In the genomic region with DNA sequence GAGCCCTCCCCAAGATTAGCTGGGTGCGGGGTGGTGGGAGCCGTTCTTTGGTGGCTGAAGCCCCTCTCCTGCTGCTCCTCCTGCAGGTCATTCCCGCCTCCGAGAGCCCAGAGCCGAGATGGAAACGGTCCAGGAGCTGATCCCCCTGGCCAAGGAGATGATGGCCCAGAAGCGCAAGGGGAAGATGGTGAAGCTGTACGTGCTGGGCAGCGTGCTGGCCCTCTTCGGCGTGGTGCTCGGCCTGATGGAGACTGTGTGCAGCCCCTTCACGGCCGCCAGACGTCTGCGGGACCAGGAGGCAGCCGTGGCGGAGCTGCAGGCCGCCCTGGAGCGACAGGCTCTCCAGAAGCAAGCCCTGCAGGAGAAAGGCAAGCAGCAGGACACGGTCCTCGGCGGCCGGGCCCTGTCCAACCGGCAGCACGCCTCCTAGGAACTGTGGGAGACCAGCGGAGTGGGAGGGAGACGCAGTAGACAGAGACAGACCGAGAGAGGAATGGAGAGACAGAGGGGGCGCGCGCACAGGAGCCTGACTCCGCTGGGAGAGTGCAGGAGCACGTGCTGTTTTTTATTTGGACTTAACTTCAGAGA, we compare ENCODE assay signal across 8 cellular contexts. TPM values are rescaled to one million over a fixed set of nuclear protein-coding genes. Genes with fewer than 3 reads are reported as not detected.
DNase-seq lines count a peak whose midpoint lies in the region; TF ChIP-seq lines count a peak whose summit lies in the region.

No MANE protein-coding gene starts in this region.

- no peak overlapping the region for H3K9ac ChIP-seq in Karpas-422 (ENCODE audit: low read length)

- H4K20me1 ChIP-seq in Karpas-422 (ENCODE audit: insufficient read depth, low read depth, low read length) = no peaks in the 10 kb centered on the region

- H3K4me3 ChIP-seq in right atrium auricular region (peak overlapping the region; percentile 56 to 62), Karpas-422 (ENCODE audit: low read length) (no peak overlapping the region)

- intact Hi-C loops in posterior vena cava (cut with DNase I) = no loop called here

- no peaks in the 10 kb centered on the region for H3K27me3 ChIP-seq in right atrium auricular region
- H3K27me3 ChIP-seq in Karpas-422 (ENCODE audit: low read length) = no peaks in the 10 kb centered on the region

- H3K27ac ChIP-seq in adipose tissue (ENCODE audit: low read depth, low read length) (peak overlapping the region; percentile 68), right atrium auricular region (peak overlapping the region; percentile 79 to 87), Karpas-422 (ENCODE audit: low read length) (no peak overlapping the region)

- peak; percentile 3 for DNase-seq in stimulated activated CD4-positive, alpha-beta T cell treated with anti-CD3 and anti-CD28 coated beads, Interleukin-12 subunit alpha, Interleukin-12 subunit beta, amount 100 ng/mL, for 4 hours
- DNase-seq in stimulated activated CD4-positive, alpha-beta T cell treated with anti-CD3 and anti-CD28 coated beads, Interleukin-2, amount 100 ng/mL, for 48 hours = no peak
- DNase-seq in right atrium auricular region (ENCODE audit: low spot score) = no peak
- DNase-seq in posterior vena cava (ENCODE audit: low spot score) = peak; percentile 80
- no peak for DNase-seq in D341Med (ENCODE audit: low spot score)
- DNase-seq in NCI-H146 treated with DMSO at 0.1 percent for 48 hours (lab: John Stamatoyannopoulos, UW; ENCODE audit: unreplicated experiment) = no peak
- no peak for DNase-seq in Karpas-422

- WGBS in adipose tissue, 3 donors = 2 to 6% (median 2%) methylated on average over 34 of the region's 34 CpGs

- no peaks in the 10 kb centered on the region for H3K9me3 ChIP-seq in right atrium auricular region
- no peaks in the 10 kb centered on the region for H3K9me3 ChIP-seq in Karpas-422 (ENCODE audit: low read length)

- no peaks in the 10 kb centered on the region for H3K79me2 ChIP-seq in Karpas-422 (ENCODE audit: low read length)

- TF ChIP-seq CTCF in right atrium auricular region (IDR thresholded peaks at IDR 0.05) = peak in 1 of 2 donors; percentile 8

- H3K4me1 ChIP-seq in right atrium auricular region = peaks cover 0 to 33% of the 10 kb centered on the region in 2 donors
- H3K4me1 ChIP-seq in Karpas-422 (ENCODE audit: low read length) = peaks cover 11% of the 10 kb centered on the region

- H2AFZ ChIP-seq in Karpas-422 (ENCODE audit: low read length) = no peak overlapping the region

- no peak overlapping the region for H3K4me2 ChIP-seq in Karpas-422 (ENCODE audit: low read depth, low read length, poor library complexity, severe bottlenecking)

- no peaks in the 10 kb centered on the region for H3K9me2 ChIP-seq in Karpas-422 (replicated peaks; ENCODE audit: insufficient read depth, low read length)

- H3K36me3 ChIP-seq in right atrium auricular region (no peaks in the 10 kb centered on the region), Karpas-422 (ENCODE audit: insufficient read depth, low read length) (no peaks in the 10 kb centered on the region)

RNA-seq across cellular contexts. Expression of a gene that starts 0.4 kb away (rescaled TPM):
- 1,000 to 10,000 TPM in 1 of 3 donors, 100 to 1,000 TPM in 2; 291 to 4,779 (median 509) TPM for polyA plus RNA-seq in adipose tissue
- total RNA-seq in right atrium auricular region (100 to 1,000 TPM; 212 to 299 TPM), posterior vena cava (10 to 100 TPM; 12.5 to 35.0 TPM)
- 6.9 and 17.2 TPM in 2 replicates for total RNA-seq in Karpas-422 (2014; rRNA removed; shearing (Covaris generic); ENCODE audit: low replicate concordance)

RNA-seq across cellular contexts. Expression of a gene that starts 23.4 kb away (rescaled TPM):
- polyA plus RNA-seq in adipose tissue = 10 to 100 TPM in 1 of 3 donors, 1 to 10 TPM in 2; 3.3 to 36.4 (median 5.3) TPM
- total RNA-seq in right atrium auricular region (10 to 100 TPM in 1 of 2 donors, 1 to 10 TPM in 1; 4.7 to 11.1 TPM), posterior vena cava (1 to 10 TPM; 1.5 TPM)
- 0.04 and 1.3 TPM in 2 replicates for total RNA-seq in Karpas-422 (2014; rRNA removed; shearing (Covaris generic); ENCODE audit: low replicate concordance)

RNA-seq across cellular contexts. Expression of a gene that starts 29.0 kb away (rescaled TPM):
- 10 to 100 TPM in 1 of 3 donors, 1 to 10 TPM in 2; 1.3 to 17.5 (median 4.9) TPM for polyA plus RNA-seq in adipose tissue
- total RNA-seq in right atrium auricular region (10 to 100 TPM in 1 of 2 donors, 1 to 10 TPM in 1; 3.7 to 17.2 TPM), posterior vena cava (10 to 100 TPM; 14.8 to 17.2 TPM)
- not detected in 2 replicates for total RNA-seq in Karpas-422 (2014; rRNA removed; shearing (Covaris generic); ENCODE audit: low replicate concordance)

Comparison
In these comparisons a context has a peak if more than half of its experiments do, and no peak if none do; other contexts are left out.
1. DNase-seq: peak in stimulated activated CD4-positive, alpha-beta T cell treated with anti-CD3 and anti-CD28 coated beads, Interleukin-12 subunit alpha, Interleukin-12 subunit beta, amount 100 ng/mL, for 4 hours (single experiment) and posterior vena cava (single experiment); none in stimulated activated CD4-positive, alpha-beta T cell treated with anti-CD3 and anti-CD28 coated beads, Interleukin-2, amount 100 ng/mL, for 48 hours (0 of 2), right atrium auricular region (single experiment), D341Med (single experiment), NCI-H146 treated with DMSO at 0.1 percent for 48 hours (single experiment) and Karpas-422 (single experiment).
2. RNA of a gene that starts 0.4 kb away (total RNA-seq): 212 to 299 TPM in right atrium auricular region; 12.5 to 35.0 TPM in posterior vena cava and 6.9 to 17.2 TPM in Karpas-422; every median in the first group is over 4 times any median in the second.